18 cellular contexts compared by ENCODE assay signal in genomic region chr2:23243258-23243657, GRCh38.
DNase-seq lines count a peak whose midpoint lies in the region; ATAC-seq lines count a peak whose summit lies in the region.
"Had no signal": no experiment of that assay in that cellular context is flagged by ENCODE, and none has a peak within 500 bp of the region (broad histone marks: within the 10 kb centered on the region; RNA-seq: fewer than 3 reads in every experiment).

No MANE protein-coding gene starts in this region.

- peaks cover 5 to 10% of the 10 kb centered on the region in 2 donors for H3K4me1 ChIP-seq in neuronal stem cell (ENCODE audit: control insufficient read depth in 2 of 2, insufficient read depth in 1 of 2, low read depth in 1 of 2, low read length in 2 of 2)

- no peak overlapping the region for H2BK15ac ChIP-seq in neuronal stem cell (ENCODE audit: low read length)

- no peak overlapping the region for H3K9ac ChIP-seq in neuronal stem cell (ENCODE audit: low read depth, low read length, poor library complexity)
- H3K9ac ChIP-seq: KMS-11 had no signal

- H3K9me3 ChIP-seq in neuronal stem cell (replicated peaks in 1 of 2; ENCODE audit: control insufficient read depth in 2 of 2, insufficient read depth in 1 of 2, low read depth in 1 of 2, low read length in 2 of 2): no peaks in the 10 kb centered on the region

- no peak overlapping the region for H2BK12ac ChIP-seq in neuronal stem cell (ENCODE audit: low read length)

- H3K14ac ChIP-seq in neuronal stem cell (ENCODE audit: low read length): no peak overlapping the region

- H2BK5ac ChIP-seq in neuronal stem cell (ENCODE audit: low read length): no peak overlapping the region

- H3K79me1 ChIP-seq in neuronal stem cell (ENCODE audit: low read depth, low read length): no peaks in the 10 kb centered on the region

- H2AK5ac ChIP-seq in neuronal stem cell (ENCODE audit: low read depth, low read length): no peak overlapping the region

- H3K4ac ChIP-seq in neuronal stem cell (ENCODE audit: low read length): no peak overlapping the region

- peaks cover 0 to 3% (median 0%) of the 10 kb centered on the region in 3 experiments for H3K27me3 ChIP-seq in neuronal stem cell (ENCODE audit: control insufficient read depth in 3 of 3, insufficient read depth in 3 of 3, low read depth in 1 of 3, low read length in 3 of 3)

- H3K23ac ChIP-seq in neuronal stem cell (ENCODE audit: low read depth, low read length, poor library complexity): no peak overlapping the region

- no peak overlapping the region for H4K91ac ChIP-seq in neuronal stem cell (ENCODE audit: low read depth, low read length, poor library complexity)

- H2BK120ac ChIP-seq in neuronal stem cell (ENCODE audit: low read depth, low read length): no peak overlapping the region

- no peak overlapping the region for H3K4me2 ChIP-seq in neuronal stem cell (ENCODE audit: insufficient read depth, low read length, poor library complexity, severe bottlenecking)
- H3K4me2 ChIP-seq: KMS-11 had no signal

- H2AFZ ChIP-seq in neuronal stem cell (ENCODE audit: low read length): no peak overlapping the region

- H4K8ac ChIP-seq in neuronal stem cell (ENCODE audit: low read depth, low read length): no peak overlapping the region

- intact Hi-C loops in left ventricle myocardium superior (cut with micrococcal nuclease): no loop called here
- intact Hi-C loops in cardiac septum (cut with DNase I): no loop called here

- DNase-seq in left ventricle myocardium superior (no peak), cardiac septum (ENCODE audit: low spot score) (no peak), foreskin melanocyte (peak; percentile 74), neuronal stem cell (ENCODE audit: low spot score) (no peak), ecto neural progenitor cell (ENCODE audit: low spot score) (no peak)
- DNase-seq: CD8-positive, alpha-beta memory T cell; IMR-90; NCI-H1105; NCI-H2029 treated with DMSO at 0.1 percent for 48 hours; NCI-H2171 treated with DMSO at 0.1 percent for 48 hours; NCI-H524 treated with DMSO at 0.1 percent for 48 hours; SHP77 had no signal

- H3K36me3 ChIP-seq in neuronal stem cell (replicated peaks in 1 of 2; ENCODE audit: control insufficient read depth in 2 of 2, insufficient read depth in 2 of 2, low read length in 2 of 2): no peaks in the 10 kb centered on the region

- ATAC-seq in left ventricle myocardium superior (peak; percentile 49), HG03378 (IDR thresholded peaks at IDR 0.05; ENCODE audit: unreplicated experiment) (no peak), HG03521 (IDR thresholded peaks at IDR 0.05; ENCODE audit: unreplicated experiment) (no peak)
- ATAC-seq: HCT116 had no signal

- no CpG with 5 or more reads among the region's 4 CpGs for WGBS in neuronal stem cell (ENCODE audit: extremely low coverage in 2 of 2, insufficient read length in 2 of 2, insufficient replicate concordance in 1 of 2), 2 donors

- peak overlapping the region; percentile 13 for H3K18ac ChIP-seq in neuronal stem cell (ENCODE audit: low read length)

- H3K4me3 ChIP-seq in neuronal stem cell (ENCODE audit: low read length in 2 of 2): no peak overlapping the region
- H3K4me3 ChIP-seq: SK-N-MC had no signal

- H3K27ac ChIP-seq in neuronal stem cell (replicated peaks; ENCODE audit: low read length): no peak overlapping the region
- H3K27ac ChIP-seq: C4-2B, KMS-11, SK-N-MC had no signal
